11 cellular contexts compared by ENCODE assay signal in the genomic region with DNA sequence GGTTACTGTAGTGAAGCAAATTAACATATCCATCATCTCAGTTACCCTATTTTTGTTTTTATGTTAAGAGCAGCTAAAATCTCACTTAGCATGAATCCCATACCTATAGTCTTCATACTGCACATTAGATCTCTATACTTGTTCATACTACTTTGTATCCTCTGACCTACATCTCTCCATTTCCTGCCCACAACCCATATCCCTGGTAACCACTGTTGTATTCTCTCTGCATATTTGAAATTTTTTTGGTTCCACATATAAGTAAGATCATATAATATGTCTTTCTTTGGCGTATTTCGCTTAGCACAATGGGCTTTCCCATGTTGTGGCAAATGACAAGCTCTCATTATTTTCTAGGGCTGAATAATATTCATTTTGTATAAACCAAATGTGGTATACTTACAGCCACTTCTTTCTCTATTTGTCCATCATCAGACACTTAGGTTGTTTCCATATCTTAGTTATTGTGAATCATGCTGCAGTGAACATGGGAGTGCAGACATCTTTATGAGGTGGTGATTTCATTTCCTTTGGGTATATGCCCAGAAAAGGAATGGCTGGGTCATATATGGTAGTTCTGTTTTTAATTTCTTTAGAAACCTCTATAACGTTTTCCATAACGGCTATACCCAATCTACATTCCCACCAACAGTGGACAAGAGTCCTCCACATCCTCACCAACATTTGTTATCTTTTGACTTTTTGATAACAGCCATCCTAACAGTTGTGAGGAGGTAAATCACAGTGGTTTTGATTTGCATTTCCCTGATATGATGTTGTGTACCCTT. TPM values are rescaled to one million over a fixed set of nuclear protein-coding genes. Genes with fewer than 3 reads are reported as not detected.
DNase-seq lines count a peak whose midpoint lies in the region; TF ChIP-seq lines count a peak whose summit lies in the region.
"Had no signal": no experiment of that assay in that cellular context is flagged by ENCODE, and none has a peak within 500 bp of the region (broad histone marks: within the 10 kb centered on the region; RNA-seq: fewer than 3 reads in every experiment).

No MANE protein-coding gene starts in this region.

- H3K36me3 ChIP-seq in SK-N-SH (replicated peaks in 1 of 2; ENCODE audit: control insufficient read depth in 1 of 2, insufficient read depth in 2 of 2, low read length in 1 of 2) (no peaks in the 10 kb centered on the region), skeletal muscle satellite cell (ENCODE audit: insufficient read depth, low read length) (no peaks in the 10 kb centered on the region), MM.1S (replicated peaks; ENCODE audit: insufficient read depth, low read length) (no peaks in the 10 kb centered on the region), left ventricle myocardium inferior (no peaks in the 10 kb centered on the region)
- H3K36me3 ChIP-seq in effector memory CD4-positive, alpha-beta T cell (ENCODE audit: control insufficient read depth, insufficient read depth, low read length) = no peaks in the 10 kb centered on the region

- no peak for TF ChIP-seq RAD21 in SK-N-SH (IDR thresholded peaks at IDR 0.05; ENCODE audit: low read length)

- WGBS in SK-N-SH (ENCODE audit: low lambda C conversion rate) = 52% methylated on average over 4 of the region's 4 CpGs

- H3K9ac ChIP-seq in SK-N-SH (peak overlapping the region; percentile 6; the same call in 1 of the 2 replicates), skeletal muscle satellite cell (ENCODE audit: low read depth, low read length) (no peak overlapping the region), MM.1S (ENCODE audit: low read length) (no peak overlapping the region)

- H3K27ac ChIP-seq in SK-N-SH (ENCODE audit: low read depth in 2 of 2, low read length in 1 of 2) = peak overlapping the region in 1 of 2 experiments; percentile 72; a peak in 2 of 4 replicates
- peak overlapping the region; percentile 59 for H3K27ac ChIP-seq in effector memory CD4-positive, alpha-beta T cell (ENCODE audit: insufficient read depth, low read length, poor library complexity, severe bottlenecking)
- H3K27ac ChIP-seq in MM.1S (ENCODE audit: low read length) = no peak overlapping the region
- no peak overlapping the region for H3K27ac ChIP-seq in left ventricle myocardium inferior (replicated peaks)
- H3K27ac ChIP-seq: 22Rv1 had no signal

- H3K79me2 ChIP-seq in SK-N-SH (ENCODE audit: insufficient read depth) (no peaks in the 10 kb centered on the region), MM.1S (ENCODE audit: low read length) (peaks cover 18% of the 10 kb centered on the region)

- H3K27me3 Mint-ChIP-seq in T-helper 1 cell treated with Interleukin-12 subunit alpha and Interleukin-12 subunit beta and Interleukin-4 antibody, amounts not matched to agents 30 μg/mL and 1 μg/mL, for 36 hours (ENCODE audit: low read depth) = no peaks in the 10 kb centered on the region

- no peaks in the 10 kb centered on the region for H3K9me2 ChIP-seq in SK-N-SH
- H3K9me2 ChIP-seq in MM.1S (replicated peaks; ENCODE audit: insufficient read depth, low read length) = no peaks in the 10 kb centered on the region

- H3K27me3 ChIP-seq in SK-N-SH (ENCODE audit: insufficient read depth) = no peaks in the 10 kb centered on the region
- no peaks in the 10 kb centered on the region for H3K27me3 ChIP-seq in effector memory CD4-positive, alpha-beta T cell (replicated peaks; ENCODE audit: control insufficient read depth, insufficient read depth, low read length, poor library complexity, severe bottlenecking)
- no peaks in the 10 kb centered on the region for H3K27me3 ChIP-seq in skeletal muscle satellite cell (ENCODE audit: control insufficient read depth, insufficient read depth, low read length)
- no peaks in the 10 kb centered on the region for H3K27me3 ChIP-seq in MM.1S (replicated peaks; ENCODE audit: insufficient read depth, low read length)
- no peaks in the 10 kb centered on the region for H3K27me3 ChIP-seq in left ventricle myocardium inferior (ENCODE audit: low read depth)

- H3K4me3 ChIP-seq in SK-N-SH (ENCODE audit: low read depth in 2 of 2, low read length in 1 of 2) (no peak overlapping the region), skeletal muscle satellite cell (ENCODE audit: low read length) (no peak overlapping the region), MM.1S (ENCODE audit: low read length) (no peak overlapping the region), left ventricle myocardium inferior (no peak overlapping the region)
- H3K4me3 ChIP-seq in effector memory CD4-positive, alpha-beta T cell (ENCODE audit: insufficient read depth, low read depth, low read length, poor library complexity, severe bottlenecking) = no peak overlapping the region

- H3K9me3 ChIP-seq in SK-N-SH (no peaks in the 10 kb centered on the region), skeletal muscle satellite cell (replicated peaks; ENCODE audit: low read length) (no peaks in the 10 kb centered on the region), MM.1S (replicated peaks; ENCODE audit: insufficient read depth, low read length) (no peaks in the 10 kb centered on the region), left ventricle myocardium inferior (replicated peaks) (peaks cover 4% of the 10 kb centered on the region)
- H3K9me3 ChIP-seq in effector memory CD4-positive, alpha-beta T cell (ENCODE audit: control insufficient read depth, low read length) = no peaks in the 10 kb centered on the region

- H3F3A ChIP-seq in SK-N-SH (replicated peaks; ENCODE audit: insufficient read depth) (peaks cover 18% of the 10 kb centered on the region), MM.1S (ENCODE audit: insufficient read depth, low read length) (peaks cover 10% of the 10 kb centered on the region)

- H3K4me2 ChIP-seq in SK-N-SH (no peak overlapping the region), skeletal muscle satellite cell (ENCODE audit: low read length) (peak overlapping the region; percentile 32), MM.1S (ENCODE audit: low read depth, low read length) (no peak overlapping the region)

- no peaks in the 10 kb centered on the region; a peak in 2 of 4 replicates for H3K4me1 ChIP-seq in SK-N-SH (ENCODE audit: control insufficient read depth in 1 of 2, insufficient read depth in 2 of 2, low read depth in 1 of 2, low read length in 1 of 2)
- peaks cover 7% of the 10 kb centered on the region for H3K4me1 ChIP-seq in effector memory CD4-positive, alpha-beta T cell (ENCODE audit: control insufficient read depth, insufficient read depth, low read length, poor library complexity, severe bottlenecking)
- peaks cover 22% of the 10 kb centered on the region for H3K4me1 ChIP-seq in skeletal muscle satellite cell (ENCODE audit: control insufficient read depth, insufficient read depth, low read length)
- H3K4me1 ChIP-seq in MM.1S (ENCODE audit: low read length) = peaks cover 25% of the 10 kb centered on the region
- no peaks in the 10 kb centered on the region for H3K4me1 ChIP-seq in left ventricle myocardium inferior

- peak overlapping the region; percentile 67 for H3K27ac Mint-ChIP-seq in T-helper 1 cell treated with Interleukin-12 subunit alpha and Interleukin-12 subunit beta and Interleukin-4 antibody, amounts not matched to agents 30 μg/mL and 1 μg/mL, for 36 hours

- peak in 1 of 2 experiments; percentile 56; a peak in 1 of 4 replicates for TF ChIP-seq EP300 in SK-N-SH (IDR thresholded peaks at IDR 0.05; ENCODE audit: borderline replicate concordance in 1 of 2, low read depth in 1 of 2, low read length in 1 of 2)

- POLR2A ChIA-PET in SK-N-SH (lab: Yijun Ruan, JAX) = no interaction called here

- peaks cover 43% of the 10 kb centered on the region for H3K36me3 Mint-ChIP-seq in T-helper 1 cell treated with Interleukin-12 subunit alpha and Interleukin-12 subunit beta and Interleukin-4 antibody, amounts not matched to agents 30 μg/mL and 1 μg/mL, for 36 hours (ENCODE audit: low read depth)

- H2AFZ ChIP-seq in SK-N-SH (ENCODE audit: low read depth) (no peak overlapping the region; the same call in 1 of the 2 replicates), MM.1S (ENCODE audit: low read length) (no peak overlapping the region)

- DNase-seq in T-helper 1 cell (no peak), SK-N-SH (no peak), MM.1S (no peak), left ventricle myocardium inferior (no peak), NCI-H1092 (lab: John Stamatoyannopoulos, UW) (no peak)
- peak in 1 of 3 donors; percentile 17 for DNase-seq in effector memory CD4-positive, alpha-beta T cell
- DNase-seq: mesendoderm, NCI-H1105 had no signal

- H4K20me1 ChIP-seq in SK-N-SH (ENCODE audit: insufficient read depth) (no peaks in the 10 kb centered on the region), MM.1S (ENCODE audit: insufficient read depth, low read length) (no peaks in the 10 kb centered on the region)

- TF ChIP-seq CTCF in SK-N-SH (IDR thresholded peaks at IDR 0.05) = no peak
- no peak for TF ChIP-seq CTCF in MM.1S (IDR thresholded peaks at IDR 0.05; ENCODE audit: low read length)
- no peak for TF ChIP-seq CTCF in left ventricle myocardium inferior (IDR thresholded peaks at IDR 0.05; ENCODE audit: borderline replicate concordance)

- H3K9me3 Mint-ChIP-seq in T-helper 1 cell treated with Interleukin-12 subunit alpha and Interleukin-12 subunit beta and Interleukin-4 antibody, amounts not matched to agents 30 μg/mL and 1 μg/mL, for 36 hours = peaks cover 38% of the 10 kb centered on the region

- H3K4me3 Mint-ChIP-seq in T-helper 1 cell treated with Interleukin-12 subunit alpha and Interleukin-12 subunit beta and Interleukin-4 antibody, amounts not matched to agents 30 μg/mL and 1 μg/mL, for 36 hours = peak overlapping the region; percentile 1

- CTCF ChIA-PET in SK-N-SH (lab: Yijun Ruan, JAX) = no interaction called here

- peaks cover 29% of the 10 kb centered on the region for H3K4me1 Mint-ChIP-seq in T-helper 1 cell treated with Interleukin-12 subunit alpha and Interleukin-12 subunit beta and Interleukin-4 antibody, amounts not matched to agents 30 μg/mL and 1 μg/mL, for 36 hours (ENCODE audit: low read depth)

- intact Hi-C loops in left ventricle myocardium inferior (cut with micrococcal nuclease) = no loop called here

TF ChIP-seq in SK-N-SH, 30 proteins besides CTCF, POLR2A, EP300 and RAD21 (continues in another document):
- TF ChIP-seq EZH2phosphoT487 (IDR thresholded peaks at IDR 0.05; ENCODE audit: borderline replicate concordance, low read depth) = no peak
- TF ChIP-seq YY1 (IDR thresholded peaks at IDR 0.05; ENCODE audit: low read depth) = peak; percentile 40; the same call in 1 of the 2 replicates
- peak; percentile 78 for TF ChIP-seq NFIC (IDR thresholded peaks at IDR 0.05; ENCODE audit: borderline replicate concordance)
- TF ChIP-seq TCF12 (IDR thresholded peaks at IDR 0.05) = peak; percentile 81
- TF ChIP-seq GATA2 (CRISPR knock-in tag; IDR thresholded peaks at IDR 0.05) = no peak
- TF ChIP-seq, protein P1, sequence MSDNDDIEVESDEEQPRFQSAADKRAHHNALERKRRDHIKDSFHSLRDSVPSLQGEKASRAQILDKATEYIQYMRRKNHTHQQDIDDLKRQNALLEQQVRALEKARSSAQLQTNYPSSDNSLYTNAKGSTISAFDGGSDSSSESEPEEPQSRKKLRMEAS (IDR thresholded peaks at IDR 0.05; ENCODE audit: low read depth) = no peak

RNA-seq across cellular contexts. Expression of a gene that starts 39.8 kb away (rescaled TPM):
- 0.46 and 0.50 TPM in 2 replicates for polyA plus RNA-seq in SK-N-SH (2012; rRNA removed)
- 0.72 and 0.75 TPM in 2 replicates for polyA plus RNA-seq in SK-N-SH (2012; cell fraction: cytosol; rRNA removed)
- polyA plus RNA-seq in SK-N-SH (2012; cell fraction: nucleus; rRNA removed) = 0.64 and 0.72 TPM in 2 replicates
- total RNA-seq in skeletal muscle satellite cell (2012; rRNA removed) = 0.22 and 0.25 TPM in 2 replicates
- 1.5 TPM for total RNA-seq in left ventricle myocardium inferior
